Comparison of ENCODE assay signal across 13 cellular contexts in the genomic region with DNA sequence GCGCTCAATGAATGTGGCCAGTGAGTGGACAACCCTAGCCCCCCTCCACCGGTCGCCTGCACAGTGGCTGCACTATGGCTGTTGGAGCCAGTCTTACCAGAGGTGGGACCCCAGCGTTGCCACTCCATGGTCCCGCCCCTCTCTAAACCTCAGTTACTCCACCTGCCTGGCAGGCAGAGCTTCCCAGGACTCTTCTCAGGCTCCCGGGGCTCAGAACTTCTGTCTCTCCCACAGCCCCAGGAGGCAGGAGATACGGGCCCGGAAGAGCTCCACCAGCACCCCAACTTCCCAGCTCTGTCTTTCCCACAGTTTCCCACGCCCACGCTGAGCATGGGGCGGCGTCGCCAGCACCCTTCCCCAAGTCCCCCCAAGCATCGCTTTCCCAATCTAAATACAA. TPM values are rescaled to one million over a fixed set of nuclear protein-coding genes. Genes with fewer than 3 reads are reported as not detected.
A peak's percentile ranks its signal among the peaks of the same experiment; 100 is the strongest.
DNase-seq lines count a peak whose midpoint lies in the region; ATAC-seq, FAIRE-seq and TF ChIP-seq lines count a peak whose summit lies in the region.
"Had no signal": no experiment of that assay in that cellular context is flagged by ENCODE, and none has a peak within 500 bp of the region (broad histone marks: within the 10 kb centered on the region; RNA-seq: fewer than 3 reads in every experiment).

No MANE protein-coding gene starts in this region.

- no peak for TF ChIP-seq POLR2A in K562 (conservative IDR thresholded peaks at IDR 0.05)

- no peaks in the 10 kb centered on the region for H3K9me3 ChIP-seq in A673 (ENCODE audit: low read depth, low read length, poor library complexity, severe bottlenecking)
- no peaks in the 10 kb centered on the region for H3K9me3 ChIP-seq in HAP-1
- no peaks in the 10 kb centered on the region for H3K9me3 ChIP-seq in K562 (replicated peaks; ENCODE audit: control insufficient read depth, insufficient read depth, low read depth, low read length)
- H3K9me3 ChIP-seq in naive thymus-derived CD4-positive, alpha-beta T cell (ENCODE audit: control insufficient read depth in 2 of 3, low read length in 3 of 3): no peaks in the 10 kb centered on the region

- peaks cover 4% of the 10 kb centered on the region for H3K9me1 ChIP-seq in K562 (ENCODE audit: control insufficient read depth, insufficient read depth, low read length)

- POLR2A ChIA-PET in A673 (lab: Charles Lee; ENCODE audit: low non-redundant PET): interaction anchor here (0.6 kb wide), 1 partner anchor 114 kb away, joined by 3 read pairs; no protein-coding TSS in a partner anchor
- POLR2A ChIA-PET in K562 (lab: Yijun Ruan, JAX): interaction anchor here (0.6 to 0.7 kb wide), 2 partner anchors 50 to 249 kb away, joined by 3 to 4 read pairs; no protein-coding TSS in a partner anchor
- POLR2A ChIA-PET in naive thymus-derived CD4-positive, alpha-beta T cell (lab: Charles Lee): no interaction called here

- peaks cover 5% of the 10 kb centered on the region for H3K4me1 ChIP-seq in A673 (ENCODE audit: insufficient read depth, low read length, poor library complexity, severe bottlenecking)
- H3K4me1 ChIP-seq in HAP-1: peaks cover 6% of the 10 kb centered on the region; the same call in 1 of the 2 replicates
- H3K4me1 ChIP-seq in K562 (replicated peaks in 1 of 2; ENCODE audit: control insufficient read depth in 2 of 2, insufficient read depth in 2 of 2, low read length in 2 of 2): peaks cover 8 to 40% of the 10 kb centered on the region in 2 experiments; a peak in 4 of 5 replicates
- no peaks in the 10 kb centered on the region for H3K4me1 ChIP-seq in naive thymus-derived CD4-positive, alpha-beta T cell (ENCODE audit: control insufficient read depth in 2 of 2, insufficient read depth in 2 of 2, low read length in 2 of 2)
- H3K4me1 ChIP-seq in foreskin keratinocyte: no peaks in the 10 kb centered on the region

- WGBS in K562 (ENCODE audit: insufficient coverage, low coverage, missing lambda C conversion rate): 46% methylated on average over 10 of the region's 14 CpGs

- H2AFZ ChIP-seq in K562 (ENCODE audit: low read depth, low read length): peak overlapping the region; percentile 56

- no peak for FAIRE-seq in K562 (lab: Jason Lieb, UNC)

- no peaks in the 10 kb centered on the region for H3K79me2 ChIP-seq in K562 (ENCODE audit: control insufficient read depth, insufficient read depth, low read length)

- H3K27me3 ChIP-seq in A673 (replicated peaks; ENCODE audit: insufficient read depth, low read depth, low read length, poor library complexity): no peaks in the 10 kb centered on the region
- no peaks in the 10 kb centered on the region for H3K27me3 ChIP-seq in HAP-1 (ENCODE audit: low read depth)
- peaks cover 0 to 29% of the 10 kb centered on the region in 2 experiments; a peak in 2 of 5 replicates for H3K27me3 ChIP-seq in K562 (ENCODE audit: control insufficient read depth in 2 of 2, insufficient read depth in 2 of 2, low read length in 2 of 2)
- H3K27me3 ChIP-seq in naive thymus-derived CD4-positive, alpha-beta T cell (ENCODE audit: control insufficient read depth in 2 of 2, insufficient read depth in 2 of 2, low read length in 2 of 2): peaks cover 0 to 7% of the 10 kb centered on the region in 2 donors
- H3K27me3 ChIP-seq in foreskin keratinocyte: peaks cover 33% of the 10 kb centered on the region

- peaks cover 5 to 14% (median 9%) of the 10 kb centered on the region in 7 donors for H3K4me1 Mint-ChIP-seq in naive thymus-derived CD4-positive, alpha-beta T cell

- in situ Hi-C loops in HAP-1 (cut with MboI; ENCODE audit: low sequenced_read_pairs) (no loop called here), K562 (cut with MboI) (loop anchor here (10.0 kb wide), 1 partner anchor 447 kb away; no protein-coding TSS in a partner anchor)

- H3K27ac Mint-ChIP-seq in naive thymus-derived CD4-positive, alpha-beta T cell: no peak overlapping the region

- H3K36me3 ChIP-seq in A673 (ENCODE audit: insufficient read depth, low read length, poor library complexity, severe bottlenecking) (no peaks in the 10 kb centered on the region), HAP-1 (replicated peaks) (no peaks in the 10 kb centered on the region), K562 (ENCODE audit: control insufficient read depth, insufficient read depth, low read length) (no peaks in the 10 kb centered on the region)
- no peaks in the 10 kb centered on the region for H3K36me3 ChIP-seq in naive thymus-derived CD4-positive, alpha-beta T cell (ENCODE audit: control insufficient read depth in 2 of 3, insufficient read depth in 3 of 3, low read length in 3 of 3)

- TF ChIP-seq EP300 in K562 (IDR thresholded peaks at IDR 0.05; ENCODE audit: low read length): no peak

- peaks cover 0 to 4% (median 0%) of the 10 kb centered on the region in 11 donors for H3K9me3 Mint-ChIP-seq in naive thymus-derived CD4-positive, alpha-beta T cell

- intact Hi-C loops in A673 (cut with micrococcal nuclease; ENCODE audit: unreplicated experiment): no loop called here
- intact Hi-C loops in K562 (cut with micrococcal nuclease): loop anchor here (10.0 kb wide), 2 partner anchors 87 to 397 kb away; a partner anchor contains a TSS
- intact Hi-C loops in naive thymus-derived CD4-positive, alpha-beta T cell (cut with micrococcal nuclease): loop anchor here in 1 of 2 donors (10.0 kb wide), 1 partner anchor 83 kb away; no protein-coding TSS in a partner anchor

- TF ChIP-seq CTCF in A673 (conservative IDR thresholded peaks at IDR 0.05; ENCODE audit: low read depth, low read length): no peak
- TF ChIP-seq CTCF in K562 (IDR thresholded peaks at IDR 0.05 in 2 of 3, conservative IDR thresholded peaks at IDR 0.05 in 1 of 3; ENCODE audit: insufficient read depth in 2 of 3, low read depth in 1 of 3, low read length in 3 of 3): no peak
- no peak for TF ChIP-seq CTCF in foreskin keratinocyte (conservative IDR thresholded peaks at IDR 0.05)

- H3K4me3 Mint-ChIP-seq in naive thymus-derived CD4-positive, alpha-beta T cell: peak overlapping the region; percentile 38 to 87 (median 58)

- BruUV-seq in A673 (replicated peaks; lab: Mats Ljungman, UMichigan): no TSS peak
- BruUV-seq in K562 (replicated peaks; lab: Mats Ljungman, UMichigan): no TSS peak

- H3K36me3 Mint-ChIP-seq in naive thymus-derived CD4-positive, alpha-beta T cell: peaks cover 0 to 3% (median 0%) of the 10 kb centered on the region in 5 donors

- TF ChIP-seq RAD21 in K562 (CRISPR knock-in tag; conservative IDR thresholded peaks at IDR 0.05 in 1 of 2, IDR thresholded peaks at IDR 0.05 in 1 of 2): no peak

- H3K4me3 ChIP-seq in A673 (ENCODE audit: low read depth, low read length, poor library complexity, severe bottlenecking) (peak overlapping the region; percentile 28), HAP-1 (peak overlapping the region; percentile 44), K562 (peak overlapping the region; percentile 35)
- H3K4me3 ChIP-seq in naive thymus-derived CD4-positive, alpha-beta T cell (ENCODE audit: low read length): no peak overlapping the region
- H3K4me3 ChIP-seq: SK-N-MC had no signal

- H3K9ac ChIP-seq in K562 (ENCODE audit: insufficient read depth in 1 of 2, low read depth in 2 of 2, low read length in 2 of 2): peak overlapping the region in 1 of 2 experiments; percentile 88; a peak in 2 of 4 replicates

- H3K27me3 Mint-ChIP-seq in naive thymus-derived CD4-positive, alpha-beta T cell: peaks cover 34 to 67% (median 46%) of the 10 kb centered on the region in 5 donors

- ATAC-seq in K562 (no peak), HG02870 (IDR thresholded peaks at IDR 0.05; ENCODE audit: unreplicated experiment) (no peak), HG03139 (IDR thresholded peaks at IDR 0.05; ENCODE audit: unreplicated experiment) (no peak), foreskin keratinocyte (no peak)
- ATAC-seq in naive thymus-derived CD4-positive, alpha-beta T cell: no peak

- no peak for DNase-seq in A673 (ENCODE audit: low spot score)
- no peak for DNase-seq in HAP-1 (ENCODE audit: low spot score in 2 of 2)
- DNase-seq in K562 (ENCODE audit: extremely low read depth in 1 of 4, low spot score in 3 of 4): no peak
- DNase-seq in naive thymus-derived CD4-positive, alpha-beta T cell: no peak
- no peak for DNase-seq in NCI-H2171 treated with DMSO at 0.1 percent for 48 hours (lab: John Stamatoyannopoulos, UW)
- no peak for DNase-seq in foreskin keratinocyte
- DNase-seq: activated CD8-positive, alpha-beta memory T cell treated with anti-CD3 and anti-CD28 coated beads, Interleukin-2, amount 50 U/mL, for 48 hours; NCI-H2227 treated with DMSO at 0.1 percent for 48 hours had no signal

- H3K4me2 ChIP-seq in K562 (ENCODE audit: insufficient read depth, low read length): peak overlapping the region; percentile 66

- no peaks in the 10 kb centered on the region for H4K20me1 ChIP-seq in K562 (replicated peaks; ENCODE audit: control insufficient read depth, insufficient read depth, low read length)

- H3K27ac ChIP-seq in A673 (ENCODE audit: low read depth, low read length, poor library complexity, severe bottlenecking): no peak overlapping the region
- no peak overlapping the region for H3K27ac ChIP-seq in K562 (ENCODE audit: extremely low read depth, low read depth, low read length)
- H3K27ac ChIP-seq in naive thymus-derived CD4-positive, alpha-beta T cell (ENCODE audit: low read depth, low read length): no peak overlapping the region
- H3K27ac ChIP-seq in foreskin keratinocyte: no peak overlapping the region
- H3K27ac ChIP-seq: epithelial cell of prostate, SK-N-MC had no signal

- CTCF ChIA-PET in A673 (lab: Charles Lee): no interaction called here
- CTCF ChIA-PET in K562 (lab: Yijun Ruan, JAX; ENCODE audit: low intra/inter-chr PET ratio): no interaction called here
- CTCF ChIA-PET in naive thymus-derived CD4-positive, alpha-beta T cell (lab: Charles Lee): no interaction called here

RNA-seq across cellular contexts. Expression of a gene that starts 1.0 kb away (rescaled TPM):
- total RNA-seq in A673 (2021): not detected in 2 replicates
- total RNA-seq in K562 (2011; cell fraction: chromatin; rRNA removed; ENCODE audit: low replicate concordance): 0.18 and 0.81 TPM in 2 replicates
- 0.79 and 0.83 TPM in 2 replicates for total RNA-seq in K562 (2011; cell fraction: nucleolus; rRNA removed)
- total RNA-seq in K562 (2011; cell fraction: nucleoplasm; rRNA removed): 0.73 TPM in 1 of 2 replicates, not detected in the other
- total RNA-seq in K562 (2014; rRNA removed): 1.1 TPM in 1 of 2 replicates, not detected in the other
- total RNA-seq in K562 (2014; rRNA removed; fragmentation: Illumina TruSeq; extraction: Trizol): not detected in 2 replicates
- 0.11 TPM in 1 of 2 replicates, not detected in the other for total RNA-seq in K562 (2015; rRNA removed; fragmentation: Illumina TruSeq; extraction: Trizol)
- total RNA-seq in K562 (2021): 0.31 and 0.35 TPM in 2 replicates
- 0.16 TPM in 1 of 2 replicates, not detected in the other for polyA plus RNA-seq in K562 (2011; rRNA removed)
- polyA plus RNA-seq in K562 (2011; cell fraction: cytosol; rRNA removed): 0.16 and 0.42 TPM in 2 replicates
- 0.29 and 1.0 TPM in 2 replicates for polyA plus RNA-seq in K562 (2011; cell fraction: nucleus; rRNA removed)
- polyA plus RNA-seq in K562 (2012): 0.13 and 0.40 TPM in 2 replicates
- polyA plus RNA-seq in K562 (2014; fragmentation: Illumina TruSeq; extraction: Trizol): 0.04 and 0.30 TPM in 2 replicates
- polyA plus RNA-seq in K562 (2014; fragmentation: Nextera tagmentation; extraction: Ambion mirVana): not detected
- polyA plus RNA-seq in K562 (2014; rRNA removed): 0.21 and 0.47 TPM in 2 replicates
- 0.27 TPM in 1 of 2 replicates, not detected in the other for polyA minus RNA-seq in K562 (2011; rRNA and poly(A)+ RNA removed)
- polyA minus RNA-seq in K562 (2011; cell fraction: cytosol; rRNA and poly(A)+ RNA removed): not detected in 2 replicates
- 0.22 and 0.27 TPM in 2 replicates for polyA minus RNA-seq in K562 (2011; cell fraction: nucleus; rRNA and poly(A)+ RNA removed)
- not detected for total RNA-seq in naive thymus-derived CD4-positive, alpha-beta T cell
- polyA plus RNA-seq in naive thymus-derived CD4-positive, alpha-beta T cell: not detected
- total RNA-seq in foreskin keratinocyte: not detected in 2 replicates
- not detected in 2 replicates for polyA plus RNA-seq in foreskin keratinocyte
- total RNA-seq: ureter had no signal
